Comparison of ENCODE assay signal across 14 cellular contexts in genomic region chr20:308427-309038, GRCh38. TPM values are rescaled to one million over a fixed set of nuclear protein-coding genes. Genes with fewer than 3 reads are reported as not detected.
DNase-seq lines count a peak whose midpoint lies in the region; ATAC-seq and TF ChIP-seq lines count a peak whose summit lies in the region.
"Had no signal": no experiment of that assay in that cellular context is flagged by ENCODE, and none has a peak within 500 bp of the region (broad histone marks: within the 10 kb centered on the region; RNA-seq: fewer than 3 reads in every experiment).

No MANE protein-coding gene starts in this region.

- H3K4me3 ChIP-seq in SK-N-SH (ENCODE audit: low read depth in 2 of 2, low read length in 1 of 2) (no peak overlapping the region), left lung (no peak overlapping the region), tibial artery (no peak overlapping the region), HAP-1 (no peak overlapping the region), lower leg skin (ENCODE audit: low read depth, poor library complexity, severe bottlenecking) (no peak overlapping the region)
- H3K4me3 ChIP-seq: SJSA1 had no signal

- peaks cover 6% of the 10 kb centered on the region for H3F3A ChIP-seq in SK-N-SH (replicated peaks; ENCODE audit: insufficient read depth)

- no peak for TF ChIP-seq RAD21 in SK-N-SH (IDR thresholded peaks at IDR 0.05; ENCODE audit: low read length)

- in situ Hi-C loops in HAP-1 (cut with MboI; ENCODE audit: low sequenced_read_pairs), result no loop called here

- POLR2A ChIA-PET in SK-N-SH (lab: Yijun Ruan, JAX), result interaction anchor here (1.1 to 2.9 kb wide), 2 partner anchors 12 to 16 kb away, joined by 5 to 23 read pairs; partner anchors contain the start of genes SOX12 and ZCCHC3

- H3K79me2 ChIP-seq in SK-N-SH (ENCODE audit: insufficient read depth), result no peaks in the 10 kb centered on the region

- peak overlapping the region; percentile 97 to 99 for H3K27ac ChIP-seq in SK-N-SH (ENCODE audit: low read depth in 2 of 2, low read length in 1 of 2)
- peak overlapping the region; percentile 8 to 94 for H3K27ac ChIP-seq in left lung
- peak overlapping the region; percentile 92 to 94 for H3K27ac ChIP-seq in tibial artery
- H3K27ac ChIP-seq: 22Rv1, SJSA1 had no signal

- no peaks in the 10 kb centered on the region for H3K36me3 ChIP-seq in SK-N-SH (replicated peaks in 1 of 2; ENCODE audit: control insufficient read depth in 1 of 2, insufficient read depth in 2 of 2, low read length in 1 of 2)
- no peaks in the 10 kb centered on the region for H3K36me3 ChIP-seq in left lung
- no peaks in the 10 kb centered on the region for H3K36me3 ChIP-seq in tibial artery
- no peaks in the 10 kb centered on the region for H3K36me3 ChIP-seq in HAP-1 (replicated peaks)
- H3K36me3 ChIP-seq: SJSA1 had no signal

- H3K4me1 ChIP-seq in SK-N-SH (ENCODE audit: control insufficient read depth in 1 of 2, insufficient read depth in 2 of 2, low read depth in 1 of 2, low read length in 1 of 2) (peaks cover 15 to 18% of the 10 kb centered on the region in 2 experiments; a peak in 2 of 4 replicates), left lung (peaks cover 0 to 22% of the 10 kb centered on the region in 2 donors), tibial artery (peaks cover 0 to 13% (median 9%) of the 10 kb centered on the region in 4 donors), HAP-1 (peaks cover 13% of the 10 kb centered on the region)

- TF ChIP-seq CTCF in SK-N-SH (IDR thresholded peaks at IDR 0.05), result no peak
- TF ChIP-seq CTCF in left lung (IDR thresholded peaks at IDR 0.05), result no peak
- TF ChIP-seq CTCF in tibial artery (IDR thresholded peaks at IDR 0.05), result no peak
- TF ChIP-seq CTCF in lower leg skin (IDR thresholded peaks at IDR 0.05), result no peak

- intact Hi-C loops in left lung (cut with DNase I), result no loop called here
- intact Hi-C loops in tibial artery (cut with DNase I; ENCODE audit: low total_unique reads), result no loop called here
- intact Hi-C loops in lower leg skin (cut with DNase I; ENCODE audit: low total_unique reads), result no loop called here

- ATAC-seq in SK-N-SH treated with all-trans-retinoic acid at 6 μM for 48 hours, result no peak
- no peak for ATAC-seq in left lung
- ATAC-seq: naive thymus-derived CD8-positive, alpha-beta T cell had no signal

- no peak for TF ChIP-seq EP300 in SK-N-SH (IDR thresholded peaks at IDR 0.05; ENCODE audit: borderline replicate concordance in 1 of 2, low read depth in 1 of 2, low read length in 1 of 2)

- H3K9me3 ChIP-seq in SK-N-SH (no peaks in the 10 kb centered on the region), left lung (no peaks in the 10 kb centered on the region), tibial artery (no peaks in the 10 kb centered on the region), HAP-1 (no peaks in the 10 kb centered on the region)
- H3K9me3 ChIP-seq: SJSA1 had no signal

- 82% methylated on average over 5 of the region's 7 CpGs for WGBS in SK-N-SH (ENCODE audit: low lambda C conversion rate)
- 46 to 58% methylated on average over 6 of the region's 7 CpGs for WGBS in lower leg skin, 2 donors

- CTCF ChIA-PET in SK-N-SH (lab: Yijun Ruan, JAX), result interaction anchor here (1.4 to 2.4 kb wide), 2 partner anchors 9 to 11 kb away, joined by 4 to 14 read pairs; no protein-coding TSS in a partner anchor

- no peaks in the 10 kb centered on the region for H3K27me3 ChIP-seq in SK-N-SH (ENCODE audit: insufficient read depth)
- no peaks in the 10 kb centered on the region for H3K27me3 ChIP-seq in left lung
- H3K27me3 ChIP-seq in tibial artery, result no peaks in the 10 kb centered on the region
- H3K27me3 ChIP-seq in HAP-1 (ENCODE audit: low read depth), result no peaks in the 10 kb centered on the region
- H3K27me3 ChIP-seq: SJSA1 had no signal

- no peaks in the 10 kb centered on the region for H3K9me2 ChIP-seq in SK-N-SH

- no peak overlapping the region for H3K9ac ChIP-seq in SK-N-SH

- no peak overlapping the region for H3K4me2 ChIP-seq in SK-N-SH

- no peak overlapping the region for H2AFZ ChIP-seq in SK-N-SH (ENCODE audit: low read depth)

- no peaks in the 10 kb centered on the region for H4K20me1 ChIP-seq in SK-N-SH (ENCODE audit: insufficient read depth)

- DNase-seq in SK-N-SH, result no peak
- DNase-seq in left lung, result no peak
- DNase-seq in tibial artery, result no peak
- DNase-seq in HAP-1 (ENCODE audit: low spot score in 2 of 2), result no peak
- no peak for DNase-seq in lower leg skin (ENCODE audit: low spot score in 2 of 2)
- DNase-seq: activated naive CD4-positive, alpha-beta T cell treated with anti-CD3 and anti-CD28 coated beads, Interleukin-2, amount 10 ng/mL, durations not matched to agents 7 days and 5 days; COR-L47; naive thymus-derived CD8-positive, alpha-beta T cell; NCI-H2029; NCI-H82; trophoblast cell had no signal

- TF ChIP-seq POLR2A in lower leg skin (IDR thresholded peaks at IDR 0.05), result no peak

TF ChIP-seq in SK-N-SH, 30 proteins besides CTCF, POLR2A, EP300 and RAD21 (continues in another document):
- no peak for TF ChIP-seq GABPA (IDR thresholded peaks at IDR 0.05; ENCODE audit: low read depth)
- no peak for TF ChIP-seq YY1 (IDR thresholded peaks at IDR 0.05; ENCODE audit: low read depth)
- no peak for TF ChIP-seq EZH2phosphoT487 (IDR thresholded peaks at IDR 0.05; ENCODE audit: borderline replicate concordance, low read depth)
- TF ChIP-seq MXI1 (IDR thresholded peaks at IDR 0.05; ENCODE audit: low read depth, low read length), result no peak
- TF ChIP-seq TCF12 (IDR thresholded peaks at IDR 0.05), result no peak
- TF ChIP-seq USF2 (IDR thresholded peaks at IDR 0.05; ENCODE audit: borderline replicate concordance, low read depth, low read length), result no peak
- no peak for TF ChIP-seq JUND (IDR thresholded peaks at IDR 0.05)
- no peak for TF ChIP-seq ELF1 (IDR thresholded peaks at IDR 0.05)
- TF ChIP-seq FOXJ3 (CRISPR knock-in tag; IDR thresholded peaks at IDR 0.05), result no peak
- TF ChIP-seq SMC3 (IDR thresholded peaks at IDR 0.05; ENCODE audit: low read depth, low read length), result no peak
- no peak for TF ChIP-seq RXRA (IDR thresholded peaks at IDR 0.05; ENCODE audit: borderline replicate concordance, low read depth)
- TF ChIP-seq RCOR1 (IDR thresholded peaks at IDR 0.05; ENCODE audit: low read length), result no peak
- TF ChIP-seq NRF1 (IDR thresholded peaks at IDR 0.05; ENCODE audit: low read depth, low read length), result no peak

TF ChIP-seq in SK-N-SH treated with all-trans-retinoic acid at 6 μM for 48 hours, 23 proteins besides CTCF, POLR2A, EP300 and RAD21:
- TF ChIP-seq TOX (CRISPR knock-in tag; IDR thresholded peaks at IDR 0.05; ENCODE audit: borderline replicate concordance) (no peak), OSR1 (CRISPR knock-in tag; IDR thresholded peaks at IDR 0.05) (no peak), ZNF8 (CRISPR knock-in tag; IDR thresholded peaks at IDR 0.05) (no peak), ESRRG (CRISPR knock-in tag; IDR thresholded peaks at IDR 0.05) (no peak), ZNF70 (CRISPR knock-in tag; IDR thresholded peaks at IDR 0.05) (no peak)
TF ChIP-seq in SK-N-SH treated with all-trans-retinoic acid at 6 μM for 48 hours: peak in this region for 0.

RNA-seq across cellular contexts. Expression of gene ZCCHC3, which starts 11.2 kb away (rescaled TPM):
- 9.0 and 9.5 TPM in 2 replicates for polyA plus RNA-seq in SK-N-SH (2012; rRNA removed)
- 8.7 and 10.1 TPM in 2 replicates for polyA plus RNA-seq in SK-N-SH (2012; cell fraction: cytosol; rRNA removed)
- 9.4 and 10.3 TPM in 2 replicates for polyA plus RNA-seq in SK-N-SH (2012; cell fraction: nucleus; rRNA removed)
- total RNA-seq in left lung, result 10 to 100 TPM; 11.5 to 15.3 TPM
- 10 to 100 TPM in 1 of 4 donors, 1 to 10 TPM in 3; 7.3 to 10.8 (median 9.2) TPM for total RNA-seq in lower leg skin

RNA-seq across cellular contexts. Expression of gene SOX12, which starts 16.8 kb away (rescaled TPM):
- 7.0 and 11.3 TPM in 2 replicates for polyA plus RNA-seq in SK-N-SH (2012; rRNA removed)
- polyA plus RNA-seq in SK-N-SH (2012; cell fraction: cytosol; rRNA removed), result 7.9 and 10.8 TPM in 2 replicates
- polyA plus RNA-seq in SK-N-SH (2012; cell fraction: nucleus; rRNA removed), result 44.6 and 55.2 TPM in 2 replicates
- total RNA-seq in left lung (10 to 100 TPM; 14.0 to 18.7 TPM), lower leg skin (1 to 10 TPM; 4.7 to 9.9 (median 5.4) TPM)

RNA-seq across cellular contexts. Expression of gene C20orf96, which starts 18.0 kb away (rescaled TPM):
- polyA plus RNA-seq in SK-N-SH (2012; rRNA removed), result 16.6 and 19.4 TPM in 2 replicates
- polyA plus RNA-seq in SK-N-SH (2012; cell fraction: cytosol; rRNA removed), result 11.7 and 12.4 TPM in 2 replicates
- 39.5 and 59.8 TPM in 2 replicates for polyA plus RNA-seq in SK-N-SH (2012; cell fraction: nucleus; rRNA removed)
- total RNA-seq in left lung, result 1 to 10 TPM; 6.9 to 8.3 TPM
- total RNA-seq in lower leg skin, result under 1 TPM in 3 of 4 donors, not detected in 1; 0.36 to 0.59 (median 0.52) TPM

RNA-seq across cellular contexts. Expression of gene NRSN2, which starts 38.4 kb away (rescaled TPM):
- polyA plus RNA-seq in SK-N-SH (2012; rRNA removed), result 88.6 and 146 TPM in 2 replicates
- polyA plus RNA-seq in SK-N-SH (2012; cell fraction: cytosol; rRNA removed), result 54.7 and 100 TPM in 2 replicates
- 63.6 and 88.9 TPM in 2 replicates for polyA plus RNA-seq in SK-N-SH (2012; cell fraction: nucleus; rRNA removed)
- total RNA-seq in left lung, result 10 to 100 TPM; 34.4 to 38.8 TPM
- total RNA-seq in lower leg skin, result 10 to 100 TPM in 2 of 4 donors, 1 to 10 TPM in 2; 4.4 to 16.6 (median 9.9) TPM

RNA-seq across cellular contexts. Expression of gene DEFB132, which starts 51.0 kb away (rescaled TPM):
- polyA plus RNA-seq in SK-N-SH (2012; rRNA removed), result not detected in 2 replicates
- polyA plus RNA-seq in SK-N-SH (2012; cell fraction: cytosol; rRNA removed), result not detected in 2 replicates
- not detected in 2 replicates for polyA plus RNA-seq in SK-N-SH (2012; cell fraction: nucleus; rRNA removed)
- total RNA-seq in left lung, result not detected
- not detected for total RNA-seq in lower leg skin
- total RNA-seq: naive thymus-derived CD8-positive, alpha-beta T cell; SJSA1 had no signal
- polyA plus RNA-seq: naive thymus-derived CD8-positive, alpha-beta T cell had no signal

Comparison
In these comparisons a context has a peak if more than half of its experiments do, and no peak if none do; other contexts are left out.
1. RNA of gene C20orf96, which starts 18.0 kb away (total RNA-seq): 6.9 to 8.3 TPM in left lung; 0.36 to 0.59 TPM in lower leg skin; every median in the first group is over 4 times any median in the second.
2. Peak in every context shown above with its lines, with median percentiles within 50 percentile points of each other: H3K27ac ChIP-seq.